Comparison of ENCODE assay signal across 18 cellular contexts in the genomic region with DNA sequence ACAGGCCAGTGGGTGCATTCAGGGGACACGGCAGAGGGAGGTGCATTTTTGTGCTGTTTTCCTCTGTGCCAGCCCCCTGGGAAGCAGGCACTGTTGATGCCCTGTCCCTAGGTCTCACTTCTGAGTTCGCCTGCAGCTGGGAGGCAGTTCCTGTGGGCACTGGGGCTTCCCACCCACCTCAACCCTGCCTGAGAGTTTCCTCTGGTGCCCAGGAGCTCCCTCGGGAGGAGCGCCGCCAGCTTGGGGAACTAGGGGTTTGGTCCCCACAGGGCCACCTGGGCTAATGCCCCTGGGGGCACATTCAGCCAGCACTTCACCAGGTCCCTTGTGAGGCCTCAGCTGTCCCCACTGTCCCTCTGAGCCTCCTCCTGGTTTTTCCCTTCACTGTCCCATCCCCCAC.
"Had no signal": no experiment of that assay in that cellular context is flagged by ENCODE, and none has a peak within 500 bp of the region (broad histone marks: within the 10 kb centered on the region; RNA-seq: fewer than 3 reads in every experiment).

No MANE protein-coding gene starts in this region.

- H3K27ac Mint-ChIP-seq: activated naive CD8-positive, alpha-beta T cell treated with anti-CD3 and anti-CD28 coated beads for 36 hours; activated T-helper 1 cell treated with anti-CD3 and anti-CD28 coated beads, Interleukin-12 subunit alpha, Interleukin-12 subunit beta, Interleukin-2, Interleukin-4 antibody, amounts not matched to agents 30 ng/mL and 10 ng/mL and 1 ng/mL, durations not matched to agents 14 hours and 24 hours and 36 hours; progenitor cell of endocrine pancreas; stimulated activated naive CD8-positive, alpha-beta T cell treated with anti-CD3 and anti-CD28 coated beads, Interleukin-15, Interleukin-2, amounts not matched to agents 100 ng/mL and 50 ng/mL, for 24 hours; T-helper 1 cell treated with Interleukin-12 subunit alpha and Interleukin-12 subunit beta and Interleukin-4 antibody, amounts not matched to agents 30 μg/mL and 1 μg/mL, for 36 hours had no signal

- H3K27ac ChIP-seq: foreskin keratinocyte, transverse colon had no signal

- H3K27me3 Mint-ChIP-seq: activated naive CD8-positive, alpha-beta T cell treated with anti-CD3 and anti-CD28 coated beads for 36 hours; stimulated activated naive CD8-positive, alpha-beta T cell treated with anti-CD3 and anti-CD28 coated beads, Interleukin-15, Interleukin-2, amounts not matched to agents 100 ng/mL and 50 ng/mL, for 24 hours had no signal

- H3K4me3 ChIP-seq: cardiac muscle cell, dorsolateral prefrontal cortex, transverse colon, vagina had no signal

- H3K4me3 Mint-ChIP-seq: activated naive CD8-positive, alpha-beta T cell treated with anti-CD3 and anti-CD28 coated beads for 36 hours; activated T-helper 1 cell treated with anti-CD3 and anti-CD28 coated beads, Interleukin-12 subunit alpha, Interleukin-12 subunit beta, Interleukin-2, Interleukin-4 antibody, amounts not matched to agents 30 ng/mL and 10 ng/mL and 1 ng/mL, durations not matched to agents 14 hours and 24 hours and 36 hours; nephron; stimulated activated naive CD8-positive, alpha-beta T cell treated with anti-CD3 and anti-CD28 coated beads, Interleukin-15, Interleukin-2, amounts not matched to agents 100 ng/mL and 50 ng/mL, for 24 hours; T-helper 1 cell treated with Interleukin-12 subunit alpha and Interleukin-12 subunit beta and Interleukin-4 antibody, amounts not matched to agents 30 μg/mL and 1 μg/mL, for 36 hours had no signal

- DNase-seq: activated CD4-positive, alpha-beta T cell treated with anti-CD3 and anti-CD28 coated beads for 1 hour; activated CD4-positive, alpha-beta T cell treated with anti-CD3 and anti-CD28 coated beads, Interleukin-2, amount 50 U/mL, for 4 hours; activated naive CD8-positive, alpha-beta T cell treated with anti-CD3 and anti-CD28 coated beads for 36 hours; amniotic stem cell; dorsolateral prefrontal cortex; foreskin keratinocyte; hippocampal formation; midbrain; nucleus accumbens; stimulated activated CD4-positive, alpha-beta T cell treated with anti-CD3 and anti-CD28 coated beads, Interleukin-2, amount 100 ng/mL, for 24 hours; transverse colon had no signal

- H3K9me3 ChIP-seq: transverse colon, vagina had no signal

- H3K36me3 ChIP-seq: cardiac muscle cell, transverse colon, vagina had no signal

- H3K27me3 ChIP-seq: cardiac muscle cell, dorsolateral prefrontal cortex, foreskin keratinocyte, transverse colon, vagina had no signal

- ATAC-seq: foreskin keratinocyte had no signal

- H3K9me3 Mint-ChIP-seq: activated naive CD8-positive, alpha-beta T cell treated with anti-CD3 and anti-CD28 coated beads for 36 hours; activated T-helper 1 cell treated with anti-CD3 and anti-CD28 coated beads, Interleukin-12 subunit alpha, Interleukin-12 subunit beta, Interleukin-2, Interleukin-4 antibody, amounts not matched to agents 30 ng/mL and 10 ng/mL and 1 ng/mL, durations not matched to agents 14 hours and 24 hours and 36 hours; nephron; stimulated activated naive CD8-positive, alpha-beta T cell treated with anti-CD3 and anti-CD28 coated beads, Interleukin-15, Interleukin-2, amounts not matched to agents 100 ng/mL and 50 ng/mL, for 24 hours; T-helper 1 cell treated with Interleukin-12 subunit alpha and Interleukin-12 subunit beta and Interleukin-4 antibody, amounts not matched to agents 30 μg/mL and 1 μg/mL, for 36 hours had no signal
